10 cellular contexts compared by ENCODE assay signal in the genomic region with DNA sequence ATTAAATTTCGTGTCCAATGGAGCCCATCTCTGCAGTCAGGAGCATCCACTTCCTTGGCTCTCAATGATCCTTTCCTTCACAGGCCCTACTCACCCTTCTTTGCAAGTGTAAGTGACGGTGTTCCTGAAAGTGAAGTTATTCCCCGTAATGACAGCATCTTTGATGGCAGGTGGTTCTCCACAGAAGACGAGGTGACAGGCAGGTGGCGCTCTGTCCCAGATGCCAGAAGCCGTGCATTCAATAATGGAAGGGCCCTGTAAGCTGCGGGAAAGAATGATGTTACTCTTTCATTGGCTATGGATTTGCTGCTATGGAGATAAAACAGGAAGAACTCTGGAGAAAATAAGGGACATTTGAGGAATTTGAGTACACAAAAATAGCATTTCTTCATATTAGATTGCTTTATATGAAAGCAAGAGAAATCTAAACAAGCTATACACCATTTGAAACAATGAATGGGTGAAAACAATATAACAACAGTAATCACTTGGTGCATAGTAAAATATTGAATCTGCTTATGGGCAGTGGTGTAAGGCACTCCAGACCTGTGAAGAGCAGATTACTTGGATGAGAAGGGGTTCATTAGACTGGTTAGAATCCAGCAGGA.
DNase-seq lines count a peak whose midpoint lies in the region; ATAC-seq, FAIRE-seq and TF ChIP-seq lines count a peak whose summit lies in the region.
"Had no signal": no experiment of that assay in that cellular context is flagged by ENCODE, and none has a peak within 500 bp of the region (broad histone marks: within the 10 kb centered on the region; RNA-seq: fewer than 3 reads in every experiment).

No MANE protein-coding gene starts in this region.

- TF ChIP-seq CTCF in 22Rv1 (IDR thresholded peaks at IDR 0.05) (peak; percentile 90), GM10248 (IDR thresholded peaks at IDR 0.05; ENCODE audit: control extremely low read depth, extremely low read depth, low read depth, missing control alignments) (peak; percentile 68), pancreas (IDR thresholded peaks at IDR 0.05) (peak in 3 of 4 donors; percentile 18 to 32 (median 25))

- no peak overlapping the region for H3K27ac ChIP-seq in 22Rv1
- H3K27ac ChIP-seq in pancreas: no peak overlapping the region

- no peaks in the 10 kb centered on the region for H3K4me1 ChIP-seq in pancreas
- H3K4me1 ChIP-seq: HAP-1 had no signal

- intact Hi-C loops in pancreas (cut with DNase I): no loop called here

- TF ChIP-seq POLR2A in erythroblast (IDR thresholded peaks at IDR 0.05; ENCODE audit: low read length): no peak

- POLR2A ChIA-PET in GM10248 (lab: Yijun Ruan, JAX): no interaction called here

- ATAC-seq in HG03159 (IDR thresholded peaks at IDR 0.05; ENCODE audit: unreplicated experiment) (peak; percentile 80), pancreas (peak in 3 of 4 donors; percentile 29 to 68 (median 59))
- ATAC-seq: stimulated activated naive CD8-positive, alpha-beta T cell treated with anti-CD3 and anti-CD28 coated beads, Interleukin-15, amount 100 ng/mL, for 72 hours had no signal

- H3K27me3 ChIP-seq in pancreas: no peaks in the 10 kb centered on the region

- no peak for FAIRE-seq in pancreas (lab: Jason Lieb, UNC)

- no peak overlapping the region for H3K4me3 ChIP-seq in pancreas
- H3K4me3 ChIP-seq: HAP-1 had no signal

- no peaks in the 10 kb centered on the region for H3K9me3 ChIP-seq in pancreas
- H3K9me3 ChIP-seq: HAP-1 had no signal

- 30 to 33% methylated on average over 7 of the region's 7 CpGs for WGBS in pancreas, 2 donors

- CTCF ChIA-PET in GM10248 (lab: Yijun Ruan, JAX): interaction anchor here (0.7 to 2.0 kb wide), 8 partner anchors 9 to 104 kb away, joined by 3 to 7 read pairs (median 3); no protein-coding TSS in a partner anchor

- H3K36me3 ChIP-seq in pancreas: no peaks in the 10 kb centered on the region
- H3K36me3 ChIP-seq: HAP-1 had no signal

- peak; percentile 45 for DNase-seq in GM10248 (ENCODE audit: extremely low spot score)
- DNase-seq in RPMI7951 (ENCODE audit: low read depth): peak; percentile 62
- peak; percentile 52 to 73 for DNase-seq in erythroblast (lab: John Stamatoyannopoulos, UW)
- peak in 4 of 6 donors; percentile 17 to 70 (median 34) for DNase-seq in pancreas
- DNase-seq in AG08396 (ENCODE audit: low spot score): no peak
- DNase-seq in NCI-H2107 (lab: John Stamatoyannopoulos, UW): no peak

Comparison
In these comparisons a context has a peak if more than half of its experiments do, and no peak if none do; other contexts are left out.
1. CTCF ChIP-seq: peak in every context shown above with its lines; median percentile 90 in 22Rv1; 68 in GM10248; 25 in pancreas.
2. DNase-seq: peak in GM10248 (single experiment), RPMI7951 (single experiment), erythroblast (2 of 2) and pancreas (4 of 6); none in AG08396 (single experiment) and NCI-H2107 (single experiment).